27 cellular contexts compared by ENCODE assay signal in the genomic region with DNA sequence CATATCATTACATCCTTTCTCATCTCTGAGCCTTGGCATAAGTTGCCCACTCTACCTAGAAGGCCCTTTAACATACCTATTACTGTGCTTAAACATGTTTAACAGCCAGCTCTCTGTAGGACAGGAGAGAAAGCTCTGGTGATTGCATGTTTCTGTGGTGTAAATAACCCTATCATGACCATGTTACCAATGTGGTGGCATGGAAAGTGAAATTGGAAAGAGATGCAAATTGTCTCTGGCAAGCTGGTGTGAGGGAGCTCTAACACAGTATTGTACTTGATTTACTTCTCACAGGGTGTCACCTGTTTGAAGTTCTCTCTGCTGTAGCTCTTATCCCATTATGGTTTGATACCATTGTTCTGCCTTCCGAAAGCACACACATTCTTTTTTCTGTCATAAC.
DNase-seq lines count a peak whose midpoint lies in the region; ATAC-seq and TF ChIP-seq lines count a peak whose summit lies in the region.
"Had no signal": no experiment of that assay in that cellular context is flagged by ENCODE, and none has a peak within 500 bp of the region (broad histone marks: within the 10 kb centered on the region; RNA-seq: fewer than 3 reads in every experiment).

No MANE protein-coding gene starts in this region.

- intact Hi-C loops in colonic mucosa (cut with DNase I), result no loop called here
- intact Hi-C loops in tibial artery (cut with DNase I; ENCODE audit: low total_unique reads), result no loop called here

- H3K27ac ChIP-seq in colonic mucosa (no peak overlapping the region), GM23248 (no peak overlapping the region), tibial artery (no peak overlapping the region), SK-N-SH (ENCODE audit: low read depth in 2 of 2, low read length in 1 of 2) (no peak overlapping the region)
- H3K27ac ChIP-seq: esophagus muscularis mucosa, gastroesophageal sphincter, HL-60, ovary, thyroid gland had no signal

- WGBS in GM23248 (ENCODE audit: low coverage in 1 of 2, low lambda C conversion rate in 2 of 2, missing lambda C conversion rate in 2 of 2), 2 experiments, result 95 to 97% methylated on average over 1 of the region's 1 CpG
- 88% methylated on average over 1 of the region's 1 CpG for WGBS in SK-N-SH (ENCODE audit: low lambda C conversion rate)

- H3K27me3 ChIP-seq in colonic mucosa, result no peaks in the 10 kb centered on the region
- H3K27me3 ChIP-seq in GM23248 (replicated peaks; ENCODE audit: insufficient read depth), result no peaks in the 10 kb centered on the region
- no peaks in the 10 kb centered on the region for H3K27me3 ChIP-seq in tibial artery
- no peaks in the 10 kb centered on the region for H3K27me3 ChIP-seq in SK-N-SH (ENCODE audit: insufficient read depth)
- H3K27me3 ChIP-seq: esophagus muscularis mucosa, gastroesophageal sphincter, ovary, thyroid gland had no signal

- POLR2A ChIA-PET in SK-N-SH (lab: Yijun Ruan, JAX), result no interaction called here

- H3K36me3 ChIP-seq in colonic mucosa, result no peaks in the 10 kb centered on the region
- H3K36me3 ChIP-seq in GM23248 (ENCODE audit: low read depth), result no peaks in the 10 kb centered on the region
- no peaks in the 10 kb centered on the region for H3K36me3 ChIP-seq in tibial artery
- H3K36me3 ChIP-seq in SK-N-SH (replicated peaks in 1 of 2; ENCODE audit: control insufficient read depth in 1 of 2, insufficient read depth in 2 of 2, low read length in 1 of 2), result no peaks in the 10 kb centered on the region
- H3K36me3 ChIP-seq: esophagus muscularis mucosa, gastroesophageal sphincter, ovary, thyroid gland had no signal

- no peaks in the 10 kb centered on the region for H3K9me2 ChIP-seq in GM23248 (ENCODE audit: insufficient read depth)
- H3K9me2 ChIP-seq in SK-N-SH, result no peaks in the 10 kb centered on the region

- H3K9ac ChIP-seq in colonic mucosa (ENCODE audit: low read depth in 2 of 2, low read length in 2 of 2), result no peak overlapping the region
- no peak overlapping the region for H3K9ac ChIP-seq in GM23248
- H3K9ac ChIP-seq in SK-N-SH, result no peak overlapping the region

- H3K4me3 ChIP-seq in colonic mucosa (no peak overlapping the region), GM23248 (no peak overlapping the region), tibial artery (no peak overlapping the region), SK-N-SH (ENCODE audit: low read depth in 2 of 2, low read length in 1 of 2) (no peak overlapping the region)
- H3K4me3 ChIP-seq: esophagus muscularis mucosa, gastroesophageal sphincter, ovary, thyroid gland had no signal

- H3K9me3 ChIP-seq in colonic mucosa, result no peaks in the 10 kb centered on the region
- no peaks in the 10 kb centered on the region for H3K9me3 ChIP-seq in GM23248 (ENCODE audit: low read depth)
- no peaks in the 10 kb centered on the region for H3K9me3 ChIP-seq in tibial artery
- no peaks in the 10 kb centered on the region for H3K9me3 ChIP-seq in SK-N-SH
- H3K9me3 ChIP-seq: esophagus muscularis mucosa, gastroesophageal sphincter, ovary, thyroid gland had no signal

- TF ChIP-seq CTCF in colonic mucosa (IDR thresholded peaks at IDR 0.05), result no peak
- TF ChIP-seq CTCF in tibial artery (IDR thresholded peaks at IDR 0.05), result no peak
- TF ChIP-seq CTCF in SK-N-SH (IDR thresholded peaks at IDR 0.05), result no peak

- TF ChIP-seq EP300 in SK-N-SH (IDR thresholded peaks at IDR 0.05; ENCODE audit: borderline replicate concordance in 1 of 2, low read depth in 1 of 2, low read length in 1 of 2), result no peak

- H4K20me1 ChIP-seq in GM23248 (ENCODE audit: insufficient read depth) (no peaks in the 10 kb centered on the region), SK-N-SH (ENCODE audit: insufficient read depth) (no peaks in the 10 kb centered on the region)

- TF ChIP-seq RAD21 in SK-N-SH (IDR thresholded peaks at IDR 0.05; ENCODE audit: low read length), result no peak

- H3K79me2 ChIP-seq in GM23248 (ENCODE audit: insufficient read depth) (no peaks in the 10 kb centered on the region), SK-N-SH (ENCODE audit: insufficient read depth) (no peaks in the 10 kb centered on the region)

- H3F3A ChIP-seq in GM23248 (ENCODE audit: insufficient read depth) (no peaks in the 10 kb centered on the region), SK-N-SH (replicated peaks; ENCODE audit: insufficient read depth) (no peaks in the 10 kb centered on the region)

- H3K4me1 ChIP-seq in colonic mucosa, result no peaks in the 10 kb centered on the region
- no peaks in the 10 kb centered on the region for H3K4me1 ChIP-seq in GM23248 (ENCODE audit: insufficient read depth)
- peaks cover 0 to 5% (median 0%) of the 10 kb centered on the region in 4 donors for H3K4me1 ChIP-seq in tibial artery
- no peaks in the 10 kb centered on the region for H3K4me1 ChIP-seq in SK-N-SH (ENCODE audit: control insufficient read depth in 1 of 2, insufficient read depth in 2 of 2, low read depth in 1 of 2, low read length in 1 of 2)
- H3K4me1 ChIP-seq: esophagus muscularis mucosa, thyroid gland had no signal

- in situ Hi-C loops in GM23248 (cut with MboI), result no loop called here

- H2AFZ ChIP-seq in GM23248 (no peak overlapping the region), SK-N-SH (ENCODE audit: low read depth) (no peak overlapping the region)

- H3K4me2 ChIP-seq in GM23248 (ENCODE audit: unreplicated experiment) (no peak overlapping the region), SK-N-SH (no peak overlapping the region)

- peak; percentile 50 for ATAC-seq in GM18519 (IDR thresholded peaks at IDR 0.05; ENCODE audit: low FRiP score, unreplicated experiment)
- peak; percentile 83 for ATAC-seq in GM19397 (IDR thresholded peaks at IDR 0.05; ENCODE audit: unreplicated experiment)
- peak; percentile 65 for ATAC-seq in HG02884 (IDR thresholded peaks at IDR 0.05; ENCODE audit: unreplicated experiment)
- peak; percentile 66 for ATAC-seq in HG03457 (IDR thresholded peaks at IDR 0.05; ENCODE audit: unreplicated experiment)
- ATAC-seq: gastroesophageal sphincter; Panc1; sciatic nerve; stimulated activated effector memory CD8-positive, alpha-beta T cell treated with anti-CD3 and anti-CD28 coated beads, Interleukin-12 subunit alpha, Interleukin-12 subunit beta, amount 100 ng/mL, for 72 hours; WTC11 had no signal

- CTCF ChIA-PET in SK-N-SH (lab: Yijun Ruan, JAX), result no interaction called here

- DNase-seq in colonic mucosa (no peak), GM23248 (no peak), tibial artery (no peak), SK-N-SH (no peak)
- DNase-seq: activated CD4-positive, alpha-beta memory T cell treated with anti-CD3 and anti-CD28 coated beads, Interleukin-2, amount 10 ng/mL, durations not matched to agents 7 days and 5 days; activated naive CD4-positive, alpha-beta T cell treated with Interleukin-2 at 50 U/mL for 16 hours; activated T-cell treated with anti-CD3 and anti-CD28 coated beads, Interleukin-2, amount 50 U/mL, for 24 hours; aorta; DMS153; effector memory CD4-positive, alpha-beta T cell; GDM1; H7; naive B cell; NCI-H82; ovary; thyroid gland had no signal

TF ChIP-seq in SK-N-SH, 30 proteins besides CTCF, POLR2A, EP300 and RAD21:
- TF ChIP-seq NRF1 (IDR thresholded peaks at IDR 0.05; ENCODE audit: low read depth, low read length) (no peak), SIN3A (IDR thresholded peaks at IDR 0.05; ENCODE audit: borderline replicate concordance, low read depth, low read length) (no peak), JUND (IDR thresholded peaks at IDR 0.05) (no peak), ELF1 (IDR thresholded peaks at IDR 0.05) (no peak), POLR2AphosphoS5 (IDR thresholded peaks at IDR 0.05; ENCODE audit: low read depth, low read length) (no peak), EZH2phosphoT487 (IDR thresholded peaks at IDR 0.05; ENCODE audit: borderline replicate concordance, low read depth) (no peak), MEF2A (IDR thresholded peaks at IDR 0.05; ENCODE audit: borderline replicate concordance, low read depth) (no peak), FOXJ3 (CRISPR knock-in tag; IDR thresholded peaks at IDR 0.05) (no peak), SMC3 (IDR thresholded peaks at IDR 0.05; ENCODE audit: low read depth, low read length) (no peak), GABPA (IDR thresholded peaks at IDR 0.05; ENCODE audit: low read depth) (no peak), TEAD4 (IDR thresholded peaks at IDR 0.05; ENCODE audit: borderline replicate concordance, insufficient read depth) (no peak), RCOR1 (IDR thresholded peaks at IDR 0.05; ENCODE audit: low read length) (no peak), TCF12 (IDR thresholded peaks at IDR 0.05) (no peak), NFIC (IDR thresholded peaks at IDR 0.05; ENCODE audit: borderline replicate concordance) (no peak), FOXM1 (IDR thresholded peaks at IDR 0.05; ENCODE audit: low read depth) (no peak), GATA2 (CRISPR knock-in tag; IDR thresholded peaks at IDR 0.05) (no peak), YY1 (IDR thresholded peaks at IDR 0.05; ENCODE audit: low read depth) (no peak)
- TF ChIP-seq, protein P1, sequence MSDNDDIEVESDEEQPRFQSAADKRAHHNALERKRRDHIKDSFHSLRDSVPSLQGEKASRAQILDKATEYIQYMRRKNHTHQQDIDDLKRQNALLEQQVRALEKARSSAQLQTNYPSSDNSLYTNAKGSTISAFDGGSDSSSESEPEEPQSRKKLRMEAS (IDR thresholded peaks at IDR 0.05; ENCODE audit: low read depth), result no peak
- TF ChIP-seq, protein P2, sequence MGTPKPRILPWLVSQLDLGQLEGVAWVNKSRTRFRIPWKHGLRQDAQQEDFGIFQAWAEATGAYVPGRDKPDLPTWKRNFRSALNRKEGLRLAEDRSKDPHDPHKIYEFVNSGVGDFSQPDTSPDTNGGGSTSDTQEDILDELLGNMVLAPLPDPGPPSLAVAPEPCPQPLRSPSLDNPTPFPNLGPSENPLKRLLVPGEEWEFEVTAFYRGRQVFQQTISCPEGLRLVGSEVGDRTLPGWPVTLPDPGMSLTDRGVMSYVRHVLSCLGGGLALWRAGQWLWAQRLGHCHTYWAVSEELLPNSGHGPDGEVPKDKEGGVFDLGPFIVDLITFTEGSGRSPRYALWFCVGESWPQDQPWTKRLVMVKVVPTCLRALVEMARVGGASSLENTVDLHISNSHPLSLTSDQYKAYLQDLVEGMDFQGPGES (IDR thresholded peaks at IDR 0.05; ENCODE audit: low read depth, low read length), result no peak
- TF ChIP-seq, protein P3, sequence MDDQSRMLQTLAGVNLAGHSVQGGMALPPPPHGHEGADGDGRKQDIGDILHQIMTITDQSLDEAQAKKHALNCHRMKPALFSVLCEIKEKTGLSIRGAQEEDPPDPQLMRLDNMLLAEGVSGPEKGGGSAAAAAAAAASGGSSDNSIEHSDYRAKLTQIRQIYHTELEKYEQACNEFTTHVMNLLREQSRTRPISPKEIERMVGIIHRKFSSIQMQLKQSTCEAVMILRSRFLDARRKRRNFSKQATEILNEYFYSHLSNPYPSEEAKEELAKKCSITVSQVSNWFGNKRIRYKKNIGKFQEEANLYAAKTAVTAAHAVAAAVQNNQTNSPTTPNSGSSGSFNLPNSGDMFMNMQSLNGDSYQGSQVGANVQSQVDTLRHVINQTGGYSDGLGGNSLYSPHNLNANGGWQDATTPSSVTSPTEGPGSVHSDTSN (IDR thresholded peaks at IDR 0.05), result no peak
